ENCODE assay signal across 13 cellular contexts in the genomic region with DNA sequence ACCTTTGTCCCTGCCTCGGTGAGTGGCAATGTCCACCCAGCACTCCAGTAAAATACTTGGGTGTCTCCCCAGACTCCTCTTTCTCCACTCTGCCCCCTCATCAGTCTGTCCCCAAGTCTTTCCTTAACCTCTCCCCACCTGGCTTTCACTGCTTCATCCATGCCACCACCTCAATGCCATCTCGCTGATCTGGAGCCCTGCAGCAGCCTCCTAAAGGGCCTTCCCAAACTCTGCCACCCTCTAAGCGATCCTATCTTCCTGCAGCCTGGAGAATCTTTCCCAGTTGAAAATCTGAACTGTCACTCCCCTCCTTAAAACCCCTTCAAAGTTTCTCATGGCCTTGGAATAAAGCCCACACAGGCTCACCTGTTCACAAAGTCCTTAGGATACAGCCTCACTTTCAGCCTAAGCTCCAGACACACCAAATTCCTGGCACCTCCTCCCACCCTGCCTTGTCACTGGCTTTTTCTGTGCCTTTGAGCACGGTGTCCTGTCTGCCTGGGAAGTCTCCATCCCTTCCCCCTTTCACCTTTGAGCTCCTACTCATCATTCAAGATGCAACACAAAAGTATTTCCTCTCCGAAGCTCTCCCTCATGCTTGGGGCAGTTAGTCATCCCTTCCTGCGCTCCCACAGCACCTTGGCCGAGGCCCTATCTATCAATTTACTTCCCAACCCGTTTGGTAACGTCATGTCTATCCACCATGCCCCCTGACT. TPM values are rescaled to one million over a fixed set of nuclear protein-coding genes. Genes with fewer than 3 reads are reported as not detected.
DNase-seq lines count a peak whose midpoint lies in the region; ATAC-seq, FAIRE-seq and TF ChIP-seq lines count a peak whose summit lies in the region.
"Had no signal": no experiment of that assay in that cellular context is flagged by ENCODE, and none has a peak within 500 bp of the region (broad histone marks: within the 10 kb centered on the region; RNA-seq: fewer than 3 reads in every experiment).

No MANE protein-coding gene starts in this region.

- ATAC-seq in HepG2 (no peak), right lobe of liver (no peak), HG03342 (IDR thresholded peaks at IDR 0.05; ENCODE audit: unreplicated experiment) (no peak), GM21367 (IDR thresholded peaks at IDR 0.05; ENCODE audit: unreplicated experiment) (no peak)

- no peak for TF ChIP-seq CTCF in HepG2 (CRISPR knock-in tag; IDR thresholded peaks at IDR 0.05)
- TF ChIP-seq CTCF in right lobe of liver (IDR thresholded peaks at IDR 0.05): no peak

- peak overlapping the region in 2 of 3 experiments; percentile 92 to 99; a peak in 3 of 6 replicates for H3K4me3 ChIP-seq in HepG2 (replicated peaks in 1 of 3; ENCODE audit: insufficient read depth in 1 of 3, low read depth in 2 of 3, low read length in 3 of 3)
- H3K4me3 ChIP-seq in right lobe of liver: no peak overlapping the region
- peak overlapping the region; percentile 40 for H3K4me3 ChIP-seq in adipocyte (ENCODE audit: low read length)

- CTCF ChIA-PET in HepG2 (lab: Yijun Ruan, JAX; ENCODE audit: low intra/inter-chr PET ratio, low total read pairs): no interaction called here

- intact Hi-C loops in HepG2 (cut with micrococcal nuclease; ENCODE audit: unreplicated experiment): no loop called here
- intact Hi-C loops in right lobe of liver (cut with DNase I): no loop called here

- in situ Hi-C loops in HepG2 (cut with HindIII; ENCODE audit: extremely low pct_ligation_motif_present, low pct_unique_long_range_greater_than_20kb): no loop called here

- FAIRE-seq in HepG2 (lab: Jason Lieb, UNC): no peak

- WGBS in HepG2 (ENCODE audit: low lambda C conversion rate): 87% methylated on average over 9 of the region's 9 CpGs
- WGBS in right lobe of liver (ENCODE audit: insufficient coverage, low coverage, low lambda C conversion rate, missing lambda C conversion rate): 41% methylated on average over 8 of the region's 9 CpGs

- H3K9ac ChIP-seq in HepG2 (ENCODE audit: insufficient read depth, low read depth, low read length) (peak overlapping the region; percentile 95; the same call in 1 of the 2 replicates), adipocyte (ENCODE audit: low read length) (no peak overlapping the region)

- POLR2A ChIA-PET in HepG2 (lab: Yijun Ruan, JAX): interaction anchor here (3.3 to 8.4 kb wide), 5 partner anchors 10 to 40 kb away, joined by 21 to 278 read pairs (median 75); a partner anchor contains a TSS

- TF ChIP-seq EP300 in HepG2 (IDR thresholded peaks at IDR 0.05; ENCODE audit: low read depth in 2 of 2, low read length in 2 of 2) (no peak), HepG2 (CRISPR knock-in tag; IDR thresholded peaks at IDR 0.05; ENCODE audit: borderline replicate concordance) (no peak)

- H3K27ac ChIP-seq in HepG2 (ENCODE audit: extremely low read length, insufficient read depth, low read length) (no peak overlapping the region), right lobe of liver (no peak overlapping the region)

- H3K9me3 ChIP-seq in HepG2 (ENCODE audit: low read length): no peaks in the 10 kb centered on the region
- H3K9me3 ChIP-seq in right lobe of liver: no peaks in the 10 kb centered on the region
- H3K9me3 ChIP-seq in adipocyte (ENCODE audit: control insufficient read depth, low read length): no peaks in the 10 kb centered on the region

- DNase-seq in HepG2 (ENCODE audit: low spot score) (no peak), right lobe of liver (no peak), adipocyte (ENCODE audit: low read depth) (peak; percentile 22), glomerular visceral epithelial cell (ENCODE audit: extremely low spot score) (peak; percentile 61), NCI-H526 treated with DMSO at 0.1 percent for 48 hours (lab: John Stamatoyannopoulos, UW) (no peak)
- DNase-seq in activated CD8-positive, alpha-beta memory T cell treated with anti-CD3 and anti-CD28 coated beads for 24 hours: no peak
- DNase-seq: activated CD4-positive, alpha-beta T cell treated with anti-CD3 and anti-CD28 coated beads for 48 hours; effector CD4-positive, alpha-beta T cell; NCI-H510A treated with DMSO at 0.1 percent for 48 hours had no signal

- H3K4me1 ChIP-seq in HepG2 (ENCODE audit: insufficient read depth, low read length) (peaks cover 36% of the 10 kb centered on the region), right lobe of liver (peaks cover 0 to 12% (median 0%) of the 10 kb centered on the region in 4 donors), adipocyte (ENCODE audit: control insufficient read depth, insufficient read depth, low read length) (peaks cover 42% of the 10 kb centered on the region)

- H3K36me3 ChIP-seq in HepG2 (replicated peaks in 1 of 2; ENCODE audit: control insufficient read depth in 1 of 2, insufficient read depth in 2 of 2, low read length in 2 of 2) (peaks cover 24 to 29% of the 10 kb centered on the region in 2 experiments; a peak in 4 of 5 replicates), right lobe of liver (peaks cover 0 to 11% (median 4%) of the 10 kb centered on the region in 4 donors), adipocyte (ENCODE audit: control insufficient read depth, insufficient read depth, low read length, severe bottlenecking) (peaks cover 16% of the 10 kb centered on the region)

- no peaks in the 10 kb centered on the region; a peak in 1 of 5 replicates for H3K27me3 ChIP-seq in HepG2 (ENCODE audit: control insufficient read depth in 1 of 2, insufficient read depth in 2 of 2, low read length in 2 of 2)
- H3K27me3 ChIP-seq in right lobe of liver: no peaks in the 10 kb centered on the region
- H3K27me3 ChIP-seq in adipocyte (replicated peaks; ENCODE audit: control insufficient read depth, insufficient read depth, low read length): peaks cover 5% of the 10 kb centered on the region

- no peak overlapping the region for H2AFZ ChIP-seq in HepG2 (ENCODE audit: low read length)

- TF ChIP-seq POLR2A in HepG2 (IDR thresholded peaks at IDR 0.05; ENCODE audit: insufficient read depth in 1 of 2, low read depth in 2 of 2, low read length in 2 of 2): no peak
- TF ChIP-seq POLR2A in right lobe of liver (IDR thresholded peaks at IDR 0.05): no peak

- BruUV-seq in HepG2 (replicated peaks; lab: Mats Ljungman, UMichigan): no TSS peak

- peaks cover 4% of the 10 kb centered on the region; the same call in 1 of the 2 replicates for H4K20me1 ChIP-seq in HepG2 (ENCODE audit: insufficient read depth, low read length)

- peak overlapping the region; percentile 99 for H3K4me2 ChIP-seq in HepG2 (ENCODE audit: low read depth, low read length)

- peaks cover 23% of the 10 kb centered on the region for H3K79me2 ChIP-seq in HepG2 (ENCODE audit: insufficient read depth, low read length)

- TF ChIP-seq RAD21 in HepG2 (CRISPR knock-in tag; IDR thresholded peaks at IDR 0.05): no peak

RNA-seq across cellular contexts. Expression of a gene that starts 2.8 kb away (rescaled TPM):
- 1.5 and 2.7 TPM in 2 replicates for total RNA-seq in HepG2 (2016; rRNA removed; fragmentation: Illumina TruSeq; extraction: Trizol)
- total RNA-seq in HepG2 (2016; cell fraction: cytosol; rRNA removed; fragmentation: Illumina TruSeq; extraction: Trizol; ENCODE audit: low read depth): 1.2 and 1.7 TPM in 2 replicates
- total RNA-seq in HepG2 (2016; cell fraction: insoluble cytoplasmic fraction; rRNA removed; fragmentation: Illumina TruSeq; extraction: Trizol): 2.2 and 2.8 TPM in 2 replicates
- total RNA-seq in HepG2 (2016; cell fraction: membrane; rRNA removed; fragmentation: Illumina TruSeq; extraction: Trizol): 1.2 and 1.5 TPM in 2 replicates
- total RNA-seq in HepG2 (2016; cell fraction: nucleus; rRNA removed; fragmentation: Illumina TruSeq; extraction: Trizol): 4.5 and 5.1 TPM in 2 replicates
- 13.7 and 16.9 TPM in 2 replicates for polyA plus RNA-seq in HepG2 (2011; rRNA removed)
- 5.6 and 5.8 TPM in 2 replicates for polyA plus RNA-seq in HepG2 (2011; cell fraction: cytosol; rRNA removed)
- polyA plus RNA-seq in HepG2 (2011; cell fraction: nucleus; rRNA removed): 85.9 and 88.5 TPM in 2 replicates
- 23.9 and 27.1 TPM in 2 replicates for polyA plus RNA-seq in HepG2 (2012)
- polyA plus RNA-seq in HepG2 (2016; cell fraction: cytosol; fragmentation: Illumina TruSeq; extraction: Trizol; ENCODE audit: low read depth): 0.60 and 0.64 TPM in 2 replicates
- polyA plus RNA-seq in HepG2 (2016; cell fraction: insoluble cytoplasmic fraction; fragmentation: Illumina TruSeq; extraction: Trizol; ENCODE audit: low read depth): 2.4 and 3.7 TPM in 2 replicates
- polyA plus RNA-seq in HepG2 (2016; cell fraction: membrane; fragmentation: Illumina TruSeq; extraction: Trizol; ENCODE audit: low read depth): 1.2 and 1.4 TPM in 2 replicates
- polyA plus RNA-seq in HepG2 (2016; cell fraction: nucleus; fragmentation: Illumina TruSeq; extraction: Trizol; ENCODE audit: insufficient read depth, low read depth): 20.6 and 21.3 TPM in 2 replicates
- 2.8 and 17.8 TPM in 2 replicates for polyA minus RNA-seq in HepG2 (2011; rRNA and poly(A)+ RNA removed; ENCODE audit: low replicate concordance)
- 7.4 and 8.9 TPM in 2 replicates for polyA minus RNA-seq in HepG2 (2011; cell fraction: cytosol; rRNA and poly(A)+ RNA removed)
- 29.6 and 31.7 TPM in 2 replicates for polyA minus RNA-seq in HepG2 (2011; cell fraction: nucleus; rRNA and poly(A)+ RNA removed)
- total RNA-seq in right lobe of liver: 1 to 10 TPM in 1 of 6 experiments, under 1 TPM in 2, not detected in 3; 0.12 to 1.1 (median 0.22) TPM
- total RNA-seq: myocyte had no signal

RNA-seq across cellular contexts. Expression of a gene that starts 10.0 kb away (rescaled TPM):
- total RNA-seq in HepG2 (2016; rRNA removed; fragmentation: Illumina TruSeq; extraction: Trizol): 148 and 161 TPM in 2 replicates
- 37.2 and 42.3 TPM in 2 replicates for total RNA-seq in HepG2 (2016; cell fraction: cytosol; rRNA removed; fragmentation: Illumina TruSeq; extraction: Trizol; ENCODE audit: low read depth)
- 159 and 160 TPM in 2 replicates for total RNA-seq in HepG2 (2016; cell fraction: insoluble cytoplasmic fraction; rRNA removed; fragmentation: Illumina TruSeq; extraction: Trizol)
- total RNA-seq in HepG2 (2016; cell fraction: membrane; rRNA removed; fragmentation: Illumina TruSeq; extraction: Trizol): 51.4 and 51.5 TPM in 2 replicates
- total RNA-seq in HepG2 (2016; cell fraction: nucleus; rRNA removed; fragmentation: Illumina TruSeq; extraction: Trizol): 115 and 126 TPM in 2 replicates
- polyA plus RNA-seq in HepG2 (2011; rRNA removed): 249 and 270 TPM in 2 replicates
- polyA plus RNA-seq in HepG2 (2011; cell fraction: cytosol; rRNA removed): 251 and 262 TPM in 2 replicates
- 162 and 166 TPM in 2 replicates for polyA plus RNA-seq in HepG2 (2011; cell fraction: nucleus; rRNA removed)
- polyA plus RNA-seq in HepG2 (2012): 100 and 110 TPM in 2 replicates
- polyA plus RNA-seq in HepG2 (2016; cell fraction: cytosol; fragmentation: Illumina TruSeq; extraction: Trizol; ENCODE audit: low read depth): 35.3 and 36.1 TPM in 2 replicates
- polyA plus RNA-seq in HepG2 (2016; cell fraction: insoluble cytoplasmic fraction; fragmentation: Illumina TruSeq; extraction: Trizol; ENCODE audit: low read depth): 177 and 189 TPM in 2 replicates
- polyA plus RNA-seq in HepG2 (2016; cell fraction: membrane; fragmentation: Illumina TruSeq; extraction: Trizol; ENCODE audit: low read depth): 44.1 and 49.3 TPM in 2 replicates
- 203 and 214 TPM in 2 replicates for polyA plus RNA-seq in HepG2 (2016; cell fraction: nucleus; fragmentation: Illumina TruSeq; extraction: Trizol; ENCODE audit: insufficient read depth, low read depth)
- 122 and 224 TPM in 2 replicates for polyA minus RNA-seq in HepG2 (2011; rRNA and poly(A)+ RNA removed; ENCODE audit: low replicate concordance)
- polyA minus RNA-seq in HepG2 (2011; cell fraction: cytosol; rRNA and poly(A)+ RNA removed): 39.7 and 45.6 TPM in 2 replicates
- polyA minus RNA-seq in HepG2 (2011; cell fraction: nucleus; rRNA and poly(A)+ RNA removed): 87.8 and 92.0 TPM in 2 replicates
- total RNA-seq in right lobe of liver: 10 to 100 TPM; 28.3 to 47.0 (median 33.6) TPM

RNA-seq across cellular contexts. Expression of a gene that starts 15.3 kb away (rescaled TPM):
- total RNA-seq in HepG2 (2016; rRNA removed; fragmentation: Illumina TruSeq; extraction: Trizol): 202 and 250 TPM in 2 replicates
- 66.3 and 72.6 TPM in 2 replicates for total RNA-seq in HepG2 (2016; cell fraction: cytosol; rRNA removed; fragmentation: Illumina TruSeq; extraction: Trizol; ENCODE audit: low read depth)
- total RNA-seq in HepG2 (2016; cell fraction: insoluble cytoplasmic fraction; rRNA removed; fragmentation: Illumina TruSeq; extraction: Trizol): 201 and 243 TPM in 2 replicates
- total RNA-seq in HepG2 (2016; cell fraction: membrane; rRNA removed; fragmentation: Illumina TruSeq; extraction: Trizol): 116 TPM in 2 replicates
- total RNA-seq in HepG2 (2016; cell fraction: nucleus; rRNA removed; fragmentation: Illumina TruSeq; extraction: Trizol): 61.0 and 71.2 TPM in 2 replicates
- polyA plus RNA-seq in HepG2 (2011; rRNA removed): 130 and 133 TPM in 2 replicates
- polyA plus RNA-seq in HepG2 (2011; cell fraction: cytosol; rRNA removed): 169 and 174 TPM in 2 replicates
- 33.2 and 38.8 TPM in 2 replicates for polyA plus RNA-seq in HepG2 (2011; cell fraction: nucleus; rRNA removed)
- polyA plus RNA-seq in HepG2 (2012): 92.9 and 124 TPM in 2 replicates
- polyA plus RNA-seq in HepG2 (2016; cell fraction: cytosol; fragmentation: Illumina TruSeq; extraction: Trizol; ENCODE audit: low read depth): 63.6 and 67.4 TPM in 2 replicates
- 218 and 224 TPM in 2 replicates for polyA plus RNA-seq in HepG2 (2016; cell fraction: insoluble cytoplasmic fraction; fragmentation: Illumina TruSeq; extraction: Trizol; ENCODE audit: low read depth)
- polyA plus RNA-seq in HepG2 (2016; cell fraction: membrane; fragmentation: Illumina TruSeq; extraction: Trizol; ENCODE audit: low read depth): 91.3 and 92.2 TPM in 2 replicates
- polyA plus RNA-seq in HepG2 (2016; cell fraction: nucleus; fragmentation: Illumina TruSeq; extraction: Trizol; ENCODE audit: insufficient read depth, low read depth): 97.0 and 100 TPM in 2 replicates
- 55.4 and 74.2 TPM in 2 replicates for polyA minus RNA-seq in HepG2 (2011; rRNA and poly(A)+ RNA removed; ENCODE audit: low replicate concordance)
- 26.7 and 29.5 TPM in 2 replicates for polyA minus RNA-seq in HepG2 (2011; cell fraction: cytosol; rRNA and poly(A)+ RNA removed)
- 21.8 and 26.5 TPM in 2 replicates for polyA minus RNA-seq in HepG2 (2011; cell fraction: nucleus; rRNA and poly(A)+ RNA removed)
- total RNA-seq in right lobe of liver: 100 to 1,000 TPM in 1 of 6 experiments, 10 to 100 TPM in 5; 50.4 to 118 (median 68.3) TPM

RNA-seq across cellular contexts. Expression of a gene that starts 15.4 kb away (rescaled TPM):
- total RNA-seq in HepG2 (2016; rRNA removed; fragmentation: Illumina TruSeq; extraction: Trizol): 0.11 TPM in 1 of 2 replicates, not detected in the other
- total RNA-seq in HepG2 (2016; cell fraction: cytosol; rRNA removed; fragmentation: Illumina TruSeq; extraction: Trizol; ENCODE audit: low read depth): not detected in 2 replicates
- 0.26 and 0.45 TPM in 2 replicates for total RNA-seq in HepG2 (2016; cell fraction: insoluble cytoplasmic fraction; rRNA removed; fragmentation: Illumina TruSeq; extraction: Trizol)
- total RNA-seq in HepG2 (2016; cell fraction: membrane; rRNA removed; fragmentation: Illumina TruSeq; extraction: Trizol): not detected in 2 replicates
- 0.25 TPM in 1 of 2 replicates, not detected in the other for total RNA-seq in HepG2 (2016; cell fraction: nucleus; rRNA removed; fragmentation: Illumina TruSeq; extraction: Trizol)
- polyA plus RNA-seq in HepG2 (2011; rRNA removed): 0.15 and 0.34 TPM in 2 replicates
- 0.16 and 0.17 TPM in 2 replicates for polyA plus RNA-seq in HepG2 (2011; cell fraction: cytosol; rRNA removed)
- 0.17 TPM in 1 of 2 replicates, not detected in the other for polyA plus RNA-seq in HepG2 (2011; cell fraction: nucleus; rRNA removed)
- polyA plus RNA-seq in HepG2 (2012): 1.8 TPM in 2 replicates
- polyA plus RNA-seq in HepG2 (2016; cell fraction: cytosol; fragmentation: Illumina TruSeq; extraction: Trizol; ENCODE audit: low read depth): 0.11 TPM in 1 of 2 replicates, not detected in the other
- polyA plus RNA-seq in HepG2 (2016; cell fraction: insoluble cytoplasmic fraction; fragmentation: Illumina TruSeq; extraction: Trizol; ENCODE audit: low read depth): 0.11 and 0.36 TPM in 2 replicates
- 0.15 and 0.41 TPM in 2 replicates for polyA plus RNA-seq in HepG2 (2016; cell fraction: membrane; fragmentation: Illumina TruSeq; extraction: Trizol; ENCODE audit: low read depth)
- 0.77 TPM in 1 of 2 replicates, not detected in the other for polyA plus RNA-seq in HepG2 (2016; cell fraction: nucleus; fragmentation: Illumina TruSeq; extraction: Trizol; ENCODE audit: insufficient read depth, low read depth)
- not detected in 2 replicates for polyA minus RNA-seq in HepG2 (2011; rRNA and poly(A)+ RNA removed; ENCODE audit: low replicate concordance)
- not detected in 2 replicates for polyA minus RNA-seq in HepG2 (2011; cell fraction: cytosol; rRNA and poly(A)+ RNA removed)
- polyA minus RNA-seq in HepG2 (2011; cell fraction: nucleus; rRNA and poly(A)+ RNA removed): 0.25 TPM in 1 of 2 replicates, not detected in the other
- total RNA-seq in right lobe of liver: under 1 TPM in 1 of 6 experiments, not detected in 5; 0.15 TPM
- total RNA-seq: myocyte had no signal

RNA-seq across cellular contexts. Expression of a gene that starts 22.2 kb away (rescaled TPM):
- 0.74 and 1.4 TPM in 2 replicates for total RNA-seq in HepG2 (2016; rRNA removed; fragmentation: Illumina TruSeq; extraction: Trizol)
- 1.4 and 3.0 TPM in 2 replicates for total RNA-seq in HepG2 (2016; cell fraction: cytosol; rRNA removed; fragmentation: Illumina TruSeq; extraction: Trizol; ENCODE audit: low read depth)
- 1.3 TPM in 2 replicates for total RNA-seq in HepG2 (2016; cell fraction: insoluble cytoplasmic fraction; rRNA removed; fragmentation: Illumina TruSeq; extraction: Trizol)
- 1.6 and 2.8 TPM in 2 replicates for total RNA-seq in HepG2 (2016; cell fraction: membrane; rRNA removed; fragmentation: Illumina TruSeq; extraction: Trizol)
- total RNA-seq in HepG2 (2016; cell fraction: nucleus; rRNA removed; fragmentation: Illumina TruSeq; extraction: Trizol): 0.56 and 0.81 TPM in 2 replicates
- polyA plus RNA-seq in HepG2 (2011; rRNA removed): 5.2 and 7.1 TPM in 2 replicates
- polyA plus RNA-seq in HepG2 (2011; cell fraction: cytosol; rRNA removed): 5.4 and 7.0 TPM in 2 replicates
- 2.0 and 2.8 TPM in 2 replicates for polyA plus RNA-seq in HepG2 (2011; cell fraction: nucleus; rRNA removed)
- polyA plus RNA-seq in HepG2 (2012): 3.9 and 9.6 TPM in 2 replicates
- 6.7 and 7.5 TPM in 2 replicates for polyA plus RNA-seq in HepG2 (2016; cell fraction: cytosol; fragmentation: Illumina TruSeq; extraction: Trizol; ENCODE audit: low read depth)
- 2.2 and 2.4 TPM in 2 replicates for polyA plus RNA-seq in HepG2 (2016; cell fraction: insoluble cytoplasmic fraction; fragmentation: Illumina TruSeq; extraction: Trizol; ENCODE audit: low read depth)
- 4.1 and 6.0 TPM in 2 replicates for polyA plus RNA-seq in HepG2 (2016; cell fraction: membrane; fragmentation: Illumina TruSeq; extraction: Trizol; ENCODE audit: low read depth)
- polyA plus RNA-seq in HepG2 (2016; cell fraction: nucleus; fragmentation: Illumina TruSeq; extraction: Trizol; ENCODE audit: insufficient read depth, low read depth): 3.0 and 4.8 TPM in 2 replicates
- 4.0 TPM in 1 of 2 replicates, not detected in the other for polyA minus RNA-seq in HepG2 (2011; rRNA and poly(A)+ RNA removed; ENCODE audit: low replicate concordance)
- 1.1 and 1.7 TPM in 2 replicates for polyA minus RNA-seq in HepG2 (2011; cell fraction: cytosol; rRNA and poly(A)+ RNA removed)
- 1.6 TPM in 1 of 2 replicates, not detected in the other for polyA minus RNA-seq in HepG2 (2011; cell fraction: nucleus; rRNA and poly(A)+ RNA removed)
- total RNA-seq in right lobe of liver: 1 to 10 TPM; 1.9 to 9.4 (median 4.4) TPM
- total RNA-seq: myocyte, SK-MEL-5 had no signal

Comparison
In these comparisons a context has a peak if more than half of its experiments do, and no peak if none do; other contexts are left out.
1. H3K4me3 ChIP-seq: peak in HepG2 (2 of 3) and adipocyte (single experiment); none in right lobe of liver (0 of 3).
2. DNase-seq: peak in adipocyte (single experiment) and glomerular visceral epithelial cell (single experiment); none in HepG2 (single experiment), right lobe of liver (0 of 3), NCI-H526 treated with DMSO at 0.1 percent for 48 hours (single experiment) and activated CD8-positive, alpha-beta memory T cell treated with anti-CD3 and anti-CD28 coated beads for 24 hours (single experiment).